7 cellular contexts compared by ENCODE assay signal in the genomic region with DNA sequence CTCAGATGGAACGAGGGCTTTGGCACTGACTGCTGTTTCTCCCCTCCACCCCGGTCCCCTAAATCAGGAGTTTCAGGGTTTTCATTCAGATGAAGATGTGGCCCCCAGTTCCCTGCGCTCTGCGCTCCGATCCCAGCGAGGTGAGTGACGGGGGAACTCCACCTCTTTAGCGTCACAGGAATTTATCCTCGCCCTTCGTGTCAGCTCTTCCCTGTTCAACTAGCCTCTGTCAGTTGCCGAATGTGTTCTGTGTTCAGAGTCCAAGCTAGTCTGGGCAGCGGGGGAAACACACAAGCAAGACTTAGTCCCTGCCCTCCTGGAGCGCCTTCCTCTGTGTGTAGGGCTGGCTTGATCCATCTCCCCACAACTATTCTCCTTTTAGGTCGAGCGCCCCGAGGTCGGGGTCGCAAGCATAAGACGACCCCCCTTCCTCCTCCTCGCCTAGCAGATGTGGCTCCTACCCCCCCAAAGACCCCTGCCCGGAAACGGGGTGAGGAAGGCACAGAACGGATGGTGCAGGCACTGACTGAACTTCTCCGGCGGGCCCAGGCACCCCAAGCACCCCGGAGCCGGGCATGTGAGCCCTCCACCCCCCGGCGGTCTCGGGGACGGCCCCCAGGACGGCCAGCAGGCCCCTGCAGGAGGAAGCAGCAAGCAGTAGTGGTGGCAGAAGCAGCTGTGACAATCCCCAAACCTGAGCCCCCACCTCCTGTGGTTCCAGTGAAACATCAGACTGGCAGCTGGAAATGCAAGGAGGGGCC. TPM values are rescaled to one million over a fixed set of nuclear protein-coding genes. Genes with fewer than 3 reads are reported as not detected.
DNase-seq lines count a peak whose midpoint lies in the region; ATAC-seq and TF ChIP-seq lines count a peak whose summit lies in the region.

No MANE protein-coding gene starts in this region.

- no peak overlapping the region for H3K9ac ChIP-seq in SU-DHL-6 (ENCODE audit: low read length)
- H3K9ac ChIP-seq in fibroblast of lung (ENCODE audit: insufficient read depth, low read length) = peak overlapping the region; percentile 26

- peaks cover 24% of the 10 kb centered on the region for H3K4me1 ChIP-seq in GM23338 (ENCODE audit: insufficient read depth)
- H3K4me1 ChIP-seq in fibroblast of lung (ENCODE audit: control insufficient read depth, extremely low read depth, insufficient read depth, low read length) = peaks cover 9% of the 10 kb centered on the region
- peaks cover 21 to 25% of the 10 kb centered on the region in 2 donors for H3K4me1 ChIP-seq in gastrocnemius medialis

- no peak overlapping the region for H3K27ac Mint-ChIP-seq in GM23338

- TF ChIP-seq CTCF in GM23338 (conservative IDR thresholded peaks at IDR 0.05; ENCODE audit: low read depth in 2 of 2) = no peak
- no peak for TF ChIP-seq CTCF in SU-DHL-6 (IDR thresholded peaks at IDR 0.05; ENCODE audit: insufficient read depth, low read length, poor library complexity, severe bottlenecking)
- no peak for TF ChIP-seq CTCF in fibroblast of lung (conservative IDR thresholded peaks at IDR 0.05 in 1 of 2, IDR thresholded peaks at IDR 0.05 in 1 of 2; ENCODE audit: low read depth in 1 of 2, low read length in 2 of 2)
- no peak for TF ChIP-seq CTCF in gastrocnemius medialis (IDR thresholded peaks at IDR 0.05 in 4 of 5, conservative IDR thresholded peaks at IDR 0.05 in 1 of 5)

- H3F3A ChIP-seq in GM23338 (replicated peaks; ENCODE audit: low read depth) = peaks cover 10% of the 10 kb centered on the region; the same call in 1 of the 2 replicates
- H3F3A ChIP-seq in SU-DHL-6 (ENCODE audit: insufficient read depth) = no peaks in the 10 kb centered on the region

- H2AFZ ChIP-seq in GM23338 (no peak overlapping the region), SU-DHL-6 (ENCODE audit: low read depth, low read length, severe bottlenecking) (no peak overlapping the region), fibroblast of lung (ENCODE audit: low read length) (no peak overlapping the region)

- H3K9me3 Mint-ChIP-seq in GM23338 = no peaks in the 10 kb centered on the region; the same call in 2 of the 3 replicates

- ATAC-seq in GM23338 (no peak), gastrocnemius medialis (no peak), HG03159 (IDR thresholded peaks at IDR 0.05; ENCODE audit: unreplicated experiment) (no peak), HG03442 (IDR thresholded peaks at IDR 0.05; ENCODE audit: unreplicated experiment) (no peak)

- H3K4me2 ChIP-seq in GM23338 (peak overlapping the region; percentile 97), SU-DHL-6 (ENCODE audit: low read depth, low read length, poor library complexity, severe bottlenecking) (peak overlapping the region; percentile 60), fibroblast of lung (ENCODE audit: extremely low read depth, insufficient read depth, low read length) (peak overlapping the region; percentile 89)

- DNase-seq in GM23338 (ENCODE audit: low spot score) = no peak
- DNase-seq in fibroblast of lung (ENCODE audit: low read depth in 2 of 2) = no peak
- DNase-seq in gastrocnemius medialis = no peak
- no peak for DNase-seq in mesenteric fat pad (ENCODE audit: low spot score)

- no peak overlapping the region for H3K27ac ChIP-seq in GM23338 (ENCODE audit: low read depth)
- H3K27ac ChIP-seq in SU-DHL-6 (ENCODE audit: low read depth, low read length) = no peak overlapping the region
- no peak overlapping the region for H3K27ac ChIP-seq in fibroblast of lung (ENCODE audit: insufficient read depth, low read length)
- peak overlapping the region; percentile 88 to 92 (median 90) for H3K27ac ChIP-seq in gastrocnemius medialis

- peak overlapping the region; percentile 83 for H3K4me3 ChIP-seq in GM23338
- H3K4me3 ChIP-seq in SU-DHL-6 (ENCODE audit: insufficient read depth, low read length, poor library complexity, severe bottlenecking) = peak overlapping the region; percentile 65
- peak overlapping the region; percentile 74 to 87 (median 80) for H3K4me3 ChIP-seq in fibroblast of lung (replicated peaks in 1 of 4; ENCODE audit: control extremely low read depth in 1 of 4, insufficient read depth in 1 of 4, low read depth in 3 of 4, low read length in 4 of 4)
- peak overlapping the region in 3 of 4 donors; percentile 76 to 99 (median 76) for H3K4me3 ChIP-seq in gastrocnemius medialis

- peaks cover 25% of the 10 kb centered on the region for H3K4me1 Mint-ChIP-seq in GM23338

- no peaks in the 10 kb centered on the region for H3K9me2 ChIP-seq in GM23338 (ENCODE audit: insufficient read depth)
- no peaks in the 10 kb centered on the region for H3K9me2 ChIP-seq in SU-DHL-6 (replicated peaks; ENCODE audit: insufficient read depth, low read length)

- intact Hi-C loops in gastrocnemius medialis (cut with DNase I; ENCODE audit: low total_unique reads) = no loop called here

- peak overlapping the region; percentile 85 for H3K4me3 Mint-ChIP-seq in GM23338

- H3K36me3 ChIP-seq in GM23338 (ENCODE audit: insufficient read depth) = 0 out of 2 replicates have a peak, but pooled peaks cover 8% of the 10 kb centered on the region
- no peaks in the 10 kb centered on the region for H3K36me3 ChIP-seq in SU-DHL-6 (ENCODE audit: low read length)
- H3K36me3 ChIP-seq in fibroblast of lung (ENCODE audit: control insufficient read depth, insufficient read depth, low read length) = peaks cover 29% of the 10 kb centered on the region
- peaks cover 6 to 46% of the 10 kb centered on the region in 2 donors for H3K36me3 ChIP-seq in gastrocnemius medialis

- H3K9me3 ChIP-seq in SU-DHL-6 (ENCODE audit: insufficient read depth, low read length) (no peaks in the 10 kb centered on the region), fibroblast of lung (ENCODE audit: control insufficient read depth, insufficient read depth, low read depth, low read length) (no peaks in the 10 kb centered on the region), gastrocnemius medialis (no peaks in the 10 kb centered on the region)

- peaks cover 32% of the 10 kb centered on the region for H3K27me3 Mint-ChIP-seq in GM23338 (ENCODE audit: insufficient read depth, low read depth, poor library complexity)

- H3K36me3 Mint-ChIP-seq in GM23338 (ENCODE audit: low read depth) = peaks cover 39% of the 10 kb centered on the region

- no peak for TF ChIP-seq POLR2A in gastrocnemius medialis (IDR thresholded peaks at IDR 0.05)

- H4K20me1 ChIP-seq in GM23338 (replicated peaks; ENCODE audit: insufficient read depth) (peaks cover 11% of the 10 kb centered on the region), SU-DHL-6 (ENCODE audit: low read depth, low read length) (no peaks in the 10 kb centered on the region), fibroblast of lung (ENCODE audit: control insufficient read depth, extremely low read depth, insufficient read depth, low read length) (no peaks in the 10 kb centered on the region)

- H3K27me3 ChIP-seq in GM23338 (ENCODE audit: insufficient read depth) = no peaks in the 10 kb centered on the region
- H3K27me3 ChIP-seq in SU-DHL-6 (ENCODE audit: low read length) = no peaks in the 10 kb centered on the region
- H3K27me3 ChIP-seq in fibroblast of lung (ENCODE audit: control insufficient read depth, insufficient read depth, low read length) = no peaks in the 10 kb centered on the region
- H3K27me3 ChIP-seq in gastrocnemius medialis = no peaks in the 10 kb centered on the region

- H3K79me2 ChIP-seq in GM23338 (replicated peaks; ENCODE audit: insufficient read depth) = peaks cover 21% of the 10 kb centered on the region
- H3K79me2 ChIP-seq in SU-DHL-6 (ENCODE audit: insufficient read depth, low read length) = peaks cover 22% of the 10 kb centered on the region
- H3K79me2 ChIP-seq in fibroblast of lung (ENCODE audit: control insufficient read depth, insufficient read depth, low read length) = peaks cover 33% of the 10 kb centered on the region

- in situ Hi-C loops in gastrocnemius medialis (cut with MboI; ENCODE audit: low sequenced_read_pairs in 4 of 4) = loop anchor here in 3 of 4 donors (10.0 to 25.0 kb wide), 3 partner anchors 175 to 215 kb away; a partner anchor contains a TSS

RNA-seq across cellular contexts. Expression of a gene that starts 1.8 kb away (rescaled TPM):
- 36.2 and 49.8 TPM in 2 replicates for total RNA-seq in GM23338 (2014; rRNA removed; shearing (Covaris generic))
- polyA plus RNA-seq in GM23338 (2016; fragmentation: Nextera tagmentation; extraction: Ambion mirVana) (15.5 and 15.8 TPM in 2 replicates), fibroblast of lung (7.4 and 12.5 TPM in 2 replicates)
- total RNA-seq in fibroblast of lung (3.9 and 5.4 TPM in 2 replicates), gastrocnemius medialis (10 to 100 TPM in 3 of 4 donors, 1 to 10 TPM in 1; 9.3 to 39.0 (median 16.8) TPM), mesenteric fat pad (33.5 TPM)
- 12.3 and 17.3 TPM in 2 replicates for polyA plus RNA-seq in fibroblast of lung (2012)
- 60.2 and 93.0 TPM in 2 replicates for polyA minus RNA-seq in fibroblast of lung (ENCODE audit: low replicate concordance)

RNA-seq across cellular contexts. Expression of a gene that starts 15.2 kb away (rescaled TPM):
- total RNA-seq in GM23338 (2014; rRNA removed; shearing (Covaris generic)) = 1.8 TPM in 1 of 2 replicates, not detected in the other
- polyA plus RNA-seq in GM23338 (2016; fragmentation: Nextera tagmentation; extraction: Ambion mirVana) (0.45 and 0.65 TPM in 2 replicates), fibroblast of lung (not detected in 2 replicates)
- total RNA-seq in fibroblast of lung (not detected in 2 replicates), gastrocnemius medialis (not detected), mesenteric fat pad (not detected)
- polyA plus RNA-seq in fibroblast of lung (2012) = not detected in 2 replicates
- polyA minus RNA-seq in fibroblast of lung (ENCODE audit: low replicate concordance) = not detected in 2 replicates

RNA-seq across cellular contexts. Expression of a gene that starts 22.7 kb away (rescaled TPM):
- 7.8 and 14.4 TPM in 2 replicates for total RNA-seq in GM23338 (2014; rRNA removed; shearing (Covaris generic))
- polyA plus RNA-seq in GM23338 (2016; fragmentation: Nextera tagmentation; extraction: Ambion mirVana) (17.8 and 18.1 TPM in 2 replicates), fibroblast of lung (0.75 and 2.1 TPM in 2 replicates)
- total RNA-seq in fibroblast of lung (0.17 and 0.51 TPM in 2 replicates), gastrocnemius medialis (10 to 100 TPM in 1 of 4 donors, 1 to 10 TPM in 3; 2.0 to 14.1 (median 3.0) TPM), mesenteric fat pad (10.8 TPM)
- polyA plus RNA-seq in fibroblast of lung (2012) = 2.0 and 6.1 TPM in 2 replicates
- polyA minus RNA-seq in fibroblast of lung (ENCODE audit: low replicate concordance) = 0.98 and 22.0 TPM in 2 replicates

RNA-seq across cellular contexts. Expression of a gene that starts 25.6 kb away (rescaled TPM):
- 13.1 and 14.3 TPM in 2 replicates for total RNA-seq in GM23338 (2014; rRNA removed; shearing (Covaris generic))
- polyA plus RNA-seq in GM23338 (2016; fragmentation: Nextera tagmentation; extraction: Ambion mirVana) (20.0 and 23.7 TPM in 2 replicates), fibroblast of lung (11.9 and 13.8 TPM in 2 replicates)
- total RNA-seq in fibroblast of lung (5.9 and 9.1 TPM in 2 replicates), gastrocnemius medialis (10 to 100 TPM in 2 of 4 donors, 1 to 10 TPM in 2; 5.1 to 22.9 (median 13.4) TPM), mesenteric fat pad (12.8 TPM)
- 11.6 and 13.2 TPM in 2 replicates for polyA plus RNA-seq in fibroblast of lung (2012)
- polyA minus RNA-seq in fibroblast of lung (ENCODE audit: low replicate concordance) = 6.2 and 9.7 TPM in 2 replicates

RNA-seq across cellular contexts. Expression of a gene that starts 25.9 kb away (rescaled TPM):
- total RNA-seq in GM23338 (2014; rRNA removed; shearing (Covaris generic)) = 18.5 and 20.6 TPM in 2 replicates
- polyA plus RNA-seq in GM23338 (2016; fragmentation: Nextera tagmentation; extraction: Ambion mirVana) = 175 and 197 TPM in 2 replicates
- 15.7 and 16.0 TPM in 2 replicates for total RNA-seq in fibroblast of lung
- polyA plus RNA-seq in fibroblast of lung = 31.4 and 35.5 TPM in 2 replicates
- polyA plus RNA-seq in fibroblast of lung (2012) = 51.7 and 65.5 TPM in 2 replicates
- polyA minus RNA-seq in fibroblast of lung (ENCODE audit: low replicate concordance) = 49.0 and 51.5 TPM in 2 replicates
- total RNA-seq in gastrocnemius medialis = 10 to 100 TPM; 22.2 to 45.8 (median 38.3) TPM
- total RNA-seq in mesenteric fat pad = 66.8 TPM

Comparison
In these comparisons a context has a peak if more than half of its experiments do, and no peak if none do; other contexts are left out.
1. H3K27ac ChIP-seq: peak in gastrocnemius medialis (4 of 4); none in GM23338 (single experiment), SU-DHL-6 (single experiment) and fibroblast of lung (single experiment).
2. Peak in every context shown above with its lines, with median percentiles within 50 percentile points of each other: H3K4me2 ChIP-seq and H3K4me3 ChIP-seq.